ENCODE assay signal across 18 cellular contexts in the genomic region with DNA sequence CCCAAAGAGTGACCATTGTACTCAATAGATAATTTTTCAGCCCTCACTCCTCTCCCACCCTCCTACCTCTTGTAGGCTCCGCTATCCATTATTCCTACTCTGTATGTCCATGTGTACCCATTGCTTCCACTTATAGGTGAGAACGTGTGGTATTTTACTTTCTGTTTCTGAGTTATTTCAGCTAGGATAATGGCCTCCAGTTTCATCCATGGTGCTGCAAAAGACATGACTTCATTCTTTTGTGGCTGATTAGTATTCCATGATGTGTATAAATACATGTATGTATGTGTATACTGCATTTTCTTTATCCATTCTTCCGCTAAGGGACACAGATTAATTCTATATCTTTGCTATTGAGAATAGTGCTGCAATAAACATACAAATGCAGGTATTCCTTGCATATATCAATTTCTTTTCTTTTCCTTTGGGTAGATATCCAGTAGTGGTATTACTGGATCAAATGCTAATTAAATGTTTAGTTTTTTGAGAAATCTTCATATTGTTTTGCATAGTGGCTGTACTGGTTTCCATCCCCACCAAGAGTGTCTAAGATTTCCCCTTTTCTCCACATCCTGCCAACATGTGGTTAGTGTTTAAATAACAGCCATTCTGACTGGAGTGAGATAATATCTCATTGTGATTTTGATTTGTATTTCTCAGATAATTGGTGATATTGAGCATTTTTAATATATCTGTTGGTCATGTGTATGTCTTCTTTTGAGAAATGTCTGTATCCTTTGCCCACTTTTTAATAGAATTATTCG. TPM values are rescaled to one million over a fixed set of nuclear protein-coding genes. Genes with fewer than 3 reads are reported as not detected.
DNase-seq lines count a peak whose midpoint lies in the region; ATAC-seq, FAIRE-seq and TF ChIP-seq lines count a peak whose summit lies in the region.
"Had no signal": no experiment of that assay in that cellular context is flagged by ENCODE, and none has a peak within 500 bp of the region (broad histone marks: within the 10 kb centered on the region; RNA-seq: fewer than 3 reads in every experiment).

No MANE protein-coding gene starts in this region.

- H3K4me1 Mint-ChIP-seq in activated naive CD4-positive, alpha-beta T cell treated with anti-CD3 and anti-CD28 coated beads, Interleukin-2, amount 50 U/mL, for 24 hours = peaks cover 84% of the 10 kb centered on the region

- peak overlapping the region; percentile 15 for H3K27ac ChIP-seq in OCI-LY1 (ENCODE audit: low read depth, low read length, poor library complexity, severe bottlenecking)
- H3K27ac ChIP-seq in GM12878 (ENCODE audit: control insufficient read depth, insufficient read depth) = no peak overlapping the region
- H3K27ac ChIP-seq: esophagus muscularis mucosa, heart left ventricle, tibial artery had no signal

- WGBS in GM12878 (ENCODE audit: insufficient coverage, insufficient replicate concordance, low lambda C conversion rate, missing lambda C conversion rate) = 52% methylated on average over 4 of the region's 4 CpGs

- DNase-seq in activated naive CD4-positive, alpha-beta T cell (lab: John Stamatoyannopoulos, UW) = no peak
- DNase-seq in GM12878 (ENCODE audit: low read depth, low spot score) = no peak
- no peak for DNase-seq in A172 (ENCODE audit: low spot score)
- DNase-seq in sciatic nerve (ENCODE audit: low spot score) = no peak
- no peak for DNase-seq in NCI-H187 treated with DMSO at 0.1 percent for 48 hours (lab: John Stamatoyannopoulos, UW)
- DNase-seq: aorta, cortex of kidney, heart left ventricle, mucosa of descending colon, NCI-H524 treated with DMSO at 0.1 percent for 48 hours, tibial artery had no signal

- no peak for TF ChIP-seq RAD21 in GM12878 (IDR thresholded peaks at IDR 0.05; ENCODE audit: insufficient read depth, low read depth, low read length)

- CTCF ChIA-PET in GM12878 (lab: Yijun Ruan, JAX) = interaction anchor here (0.6 to 9.3 kb wide), 7 partner anchors 11 to 210 kb away, joined by 3 to 192 read pairs (median 5); no protein-coding TSS in a partner anchor

- peak overlapping the region; percentile 85 for H3K27ac Mint-ChIP-seq in activated naive CD4-positive, alpha-beta T cell treated with anti-CD3 and anti-CD28 coated beads, Interleukin-2, amount 50 U/mL, for 24 hours

- RAD21 ChIA-PET in GM12878 (lab: Charles Lee; ENCODE audit: unreplicated experiment) = interaction anchor here (0.9 to 6.8 kb wide), 7 partner anchors 11 to 131 kb away, joined by 3 to 53 read pairs (median 4); no protein-coding TSS in a partner anchor

- no peak for FAIRE-seq in GM12878 (lab: Jason Lieb, UNC)
- FAIRE-seq: HepG2 had no signal

- POLR2A ChIA-PET in GM12878 (lab: Charles Lee) = interaction anchor here (1.3 to 3.6 kb wide), 3 partner anchors 11 to 43 kb away, joined by 3 to 28 read pairs (median 20); no protein-coding TSS in a partner anchor

- H3K27me3 Mint-ChIP-seq in activated naive CD4-positive, alpha-beta T cell treated with anti-CD3 and anti-CD28 coated beads, Interleukin-2, amount 50 U/mL, for 24 hours = no peaks in the 10 kb centered on the region

- H3K4me1 ChIP-seq in OCI-LY1 (ENCODE audit: insufficient read depth, low read length, severe bottlenecking) (peaks cover 56% of the 10 kb centered on the region), GM12878 (ENCODE audit: control insufficient read depth, insufficient read depth, low read length) (peaks cover 36% of the 10 kb centered on the region)
- H3K4me1 ChIP-seq: esophagus muscularis mucosa, tibial artery had no signal

- BruUV-seq in GM12878 (replicated peaks; lab: Mats Ljungman, UMichigan) = no TSS peak

- TF ChIP-seq POLR2A in GM12878 (IDR thresholded peaks at IDR 0.05; ENCODE audit: low read depth, low read length) = no peak

- intact Hi-C loops in GM12878 (cut with micrococcal nuclease; ENCODE audit: unreplicated experiment) (no loop called here), sciatic nerve (cut with DNase I) (no loop called here)

- H3K36me3 ChIP-seq in OCI-LY1 (ENCODE audit: insufficient read depth, low read length) = peaks cover 21% of the 10 kb centered on the region
- H3K36me3 ChIP-seq in GM12878 (ENCODE audit: control insufficient read depth in 2 of 2, insufficient read depth in 2 of 2, low read length in 1 of 2) = peaks cover 0 to 5% of the 10 kb centered on the region in 2 experiments; a peak in 1 of 4 replicates
- H3K36me3 ChIP-seq: esophagus muscularis mucosa, heart left ventricle, tibial artery had no signal

- H3K79me2 ChIP-seq in OCI-LY1 (ENCODE audit: insufficient read depth, low read length) (peaks cover 3% of the 10 kb centered on the region; the same call in 1 of the 2 replicates), GM12878 (ENCODE audit: control insufficient read depth, insufficient read depth, low read length) (peaks cover 3% of the 10 kb centered on the region)

- SMC1A ChIA-PET in GM12878 (lab: Charles Lee; ENCODE audit: uncharacterized antibody, unreplicated experiment) = interaction anchor here (1.0 to 7.1 kb wide), 10 partner anchors 9 to 128 kb away, joined by 3 to 59 read pairs (median 4); a partner anchor contains a TSS

- no peaks in the 10 kb centered on the region for H4K20me1 ChIP-seq in OCI-LY1 (ENCODE audit: insufficient read depth, low read length)
- H4K20me1 ChIP-seq in GM12878 (ENCODE audit: control insufficient read depth, insufficient read depth) = no peaks in the 10 kb centered on the region

- in situ Hi-C loops in GM12878 (cut with MboI) = no loop called here

- peak; percentile 23; the same call in 2 of the 3 replicates for ATAC-seq in GM12878
- no peak for ATAC-seq in sciatic nerve
- ATAC-seq in HG03135 (IDR thresholded peaks at IDR 0.05; ENCODE audit: unreplicated experiment) = no peak
- ATAC-seq: heart left ventricle, HepG2, mucosa of descending colon had no signal

- peaks cover 1% of the 10 kb centered on the region for H3K9me3 Mint-ChIP-seq in activated naive CD4-positive, alpha-beta T cell treated with anti-CD3 and anti-CD28 coated beads, Interleukin-2, amount 50 U/mL, for 24 hours

- H3K4me2 ChIP-seq in OCI-LY1 (ENCODE audit: low read length) (peak overlapping the region; percentile 89), GM12878 (ENCODE audit: control insufficient read depth, insufficient read depth) (peak overlapping the region; percentile 30)

- H3K36me3 Mint-ChIP-seq in activated naive CD4-positive, alpha-beta T cell treated with anti-CD3 and anti-CD28 coated beads, Interleukin-2, amount 50 U/mL, for 24 hours = peaks cover 36% of the 10 kb centered on the region

- 0 out of 4 replicates have a peak, but pooled peaks have one; percentile 30 to 35 for TF ChIP-seq EP300 in GM12878 (IDR thresholded peaks at IDR 0.05; ENCODE audit: borderline replicate concordance in 1 of 2, control insufficient read depth in 1 of 2, low read depth in 2 of 2, low read length in 2 of 2)

- TF ChIP-seq CTCF in OCI-LY1 (IDR thresholded peaks at IDR 0.05; ENCODE audit: low read length) (no peak), GM12878 (IDR thresholded peaks at IDR 0.05 in 2 of 3, conservative IDR thresholded peaks at IDR 0.05 in 1 of 3; ENCODE audit: control insufficient read depth in 2 of 3, extremely low read depth in 1 of 3, insufficient read depth in 1 of 3, low read depth in 3 of 3, low read length in 3 of 3) (no peak)

- H3K27me3 ChIP-seq in OCI-LY1 (ENCODE audit: insufficient read depth, low read length) (no peaks in the 10 kb centered on the region), GM12878 (replicated peaks in 1 of 2; ENCODE audit: control insufficient read depth in 2 of 2, insufficient read depth in 2 of 2, low read length in 1 of 2) (no peaks in the 10 kb centered on the region)
- H3K27me3 ChIP-seq: heart left ventricle, tibial artery had no signal

- no peaks in the 10 kb centered on the region for H3K9me3 ChIP-seq in OCI-LY1 (ENCODE audit: low read length)
- H3K9me3 ChIP-seq in GM12878 (replicated peaks; ENCODE audit: control insufficient read depth, insufficient read depth, low read length) = no peaks in the 10 kb centered on the region; the same call in 1 of the 3 replicates
- H3K9me3 ChIP-seq: mucosa of descending colon had no signal

- no peaks in the 10 kb centered on the region for H3K9me2 ChIP-seq in OCI-LY1 (ENCODE audit: low read depth, low read length)

- no peak overlapping the region; the same call in 1 of the 2 replicates for H3K9ac ChIP-seq in OCI-LY1 (ENCODE audit: low read length)
- no peak overlapping the region for H3K9ac ChIP-seq in GM12878 (ENCODE audit: control insufficient read depth, insufficient read depth, low read length)

- H3K4me3 Mint-ChIP-seq in activated naive CD4-positive, alpha-beta T cell treated with anti-CD3 and anti-CD28 coated beads, Interleukin-2, amount 50 U/mL, for 24 hours = peak overlapping the region; percentile 92

- no peaks in the 10 kb centered on the region for H3F3A ChIP-seq in OCI-LY1 (ENCODE audit: insufficient read depth, low read length)

- no peak overlapping the region for H2AFZ ChIP-seq in OCI-LY1 (ENCODE audit: low read length)
- H2AFZ ChIP-seq in GM12878 (ENCODE audit: control insufficient read depth, low read depth, low read length) = no peak overlapping the region

- H3K4me3 ChIP-seq in OCI-LY1 (ENCODE audit: low read depth, low read length, poor library complexity, severe bottlenecking) (peak overlapping the region; percentile 64), GM12878 (0 out of 2 replicates have a peak overlapping the region, but pooled peaks have one; percentile 19)
- H3K4me3 ChIP-seq: esophagus muscularis mucosa, mucosa of descending colon, tibial artery had no signal

TF ChIP-seq in GM12878, 131 proteins besides CTCF, POLR2A, EP300 and RAD21 (continues in another document):
- no peak for TF ChIP-seq CHD1 (IDR thresholded peaks at IDR 0.05; ENCODE audit: low read depth, low read length)
- TF ChIP-seq SIN3A (IDR thresholded peaks at IDR 0.05; ENCODE audit: low read depth, low read length) = no peak
- TF ChIP-seq GATAD2B (conservative IDR thresholded peaks at IDR 0.05; ENCODE audit: low read depth) = no peak

RNA-seq across cellular contexts. Expression of a gene that starts 4.9 kb away (rescaled TPM):
- total RNA-seq in GM12878 (2013; cell fraction: nucleolus; rRNA removed) = 51.7 and 54.8 TPM in 2 replicates
- total RNA-seq in GM12878 (2014; rRNA removed) (10.7 and 12.5 TPM in 2 replicates), GM12878 (2014; rRNA removed; fragmentation: Illumina TruSeq; extraction: Trizol) (6.6 and 8.0 TPM in 2 replicates), GM12878 (2021) (8.9 and 11.0 TPM in 2 replicates), sciatic nerve (1.2 TPM)
- 15.9 TPM for polyA plus RNA-seq in GM12878 (2011; ENCODE audit: low read depth)
- polyA plus RNA-seq in GM12878 (2011; rRNA removed) (11.7 and 13.3 TPM in 2 replicates), GM12878 (2014; fragmentation: Illumina TruSeq; extraction: Trizol) (9.8 and 11.7 TPM in 2 replicates), GM12878 (2014; fragmentation: Nextera tagmentation; extraction: Ambion mirVana) (1 to 10 TPM; 2.7 to 2.8 TPM), GM12878 (2014; rRNA removed) (11.4 and 11.6 TPM in 2 replicates), GM12878 (2016; fragmentation: Nextera tagmentation; extraction: Ambion mirVana) (1 to 10 TPM; 7.4 to 9.1 TPM)
- 12.8 and 14.6 TPM in 2 replicates for polyA plus RNA-seq in GM12878 (2011; cell fraction: cytosol; rRNA removed)
- polyA plus RNA-seq in GM12878 (2011; cell fraction: nucleus; rRNA removed) = 11.6 and 16.1 TPM in 2 replicates
- polyA plus RNA-seq in GM12878 (2012) = 16.7 and 24.0 TPM in 2 replicates
- polyA minus RNA-seq in GM12878 (2011; rRNA and poly(A)+ RNA removed) = 13.6 and 16.5 TPM in 2 replicates
- polyA minus RNA-seq in GM12878 (2011; cell fraction: cytosol; rRNA and poly(A)+ RNA removed) = 3.5 TPM in 2 replicates
- 10.8 and 12.2 TPM in 2 replicates for polyA minus RNA-seq in GM12878 (2011; cell fraction: nucleus; rRNA and poly(A)+ RNA removed)
- not detected in 2 replicates for total RNA-seq in A172 (2014; rRNA removed; shearing (Covaris generic))
- total RNA-seq: HepG2, kidney epithelial cell, RPMI7951 had no signal
- polyA plus RNA-seq: HepG2 had no signal
